28 cellular contexts compared by ENCODE assay signal in genomic region chr12:105377077-105377476, GRCh38.
"Had no signal": no experiment of that assay in that cellular context is flagged by ENCODE, and none has a peak within 500 bp of the region (broad histone marks: within the 10 kb centered on the region; RNA-seq: fewer than 3 reads in every experiment).

No MANE protein-coding gene starts in this region.

- H3K9me3 ChIP-seq: stomach, suprapubic skin, testis, thoracic aorta, thyroid gland, tibial artery, tibial nerve, transverse colon, upper lobe of left lung, upper lobe of right lung, vagina had no signal

- H3K36me3 Mint-ChIP-seq: stimulated activated memory B cell treated with anti-CD40 and anti-IgM and Interleukin-4, amounts not matched to agents 10 μg/mL and 1 μg/mL and 100 μg/mL, for 72 hours; stimulated activated naive B cell treated with anti-CD40 and anti-IgM and Interleukin-4, amounts not matched to agents 10 μg/mL and 1 μg/mL and 100 μg/mL, for 72 hours; type B pancreatic cell had no signal

- H3K4me1 Mint-ChIP-seq: stimulated activated effector memory CD8-positive, alpha-beta T cell treated with anti-CD3 and anti-CD28 coated beads, Interleukin-12 subunit alpha, Interleukin-12 subunit beta, amount 100 ng/mL, for 72 hours; stimulated activated memory B cell treated with anti-CD40 and anti-IgM and Interleukin-4, amounts not matched to agents 10 μg/mL and 1 μg/mL and 100 μg/mL, for 72 hours; stimulated activated naive B cell treated with anti-CD40 and anti-IgM and Interleukin-4, amounts not matched to agents 10 μg/mL and 1 μg/mL and 100 μg/mL, for 72 hours; stimulated activated naive CD8-positive, alpha-beta T cell treated with anti-CD3 and anti-CD28 coated beads, Interleukin-15, amount 100 ng/mL, for 72 hours had no signal

- H3K36me3 ChIP-seq: suprapubic skin, thyroid gland, tibial nerve, transverse colon, upper lobe of left lung, upper lobe of right lung, vagina had no signal

- ATAC-seq: stimulated activated effector memory CD8-positive, alpha-beta T cell treated with anti-CD3 and anti-CD28 coated beads, Interleukin-12 subunit alpha, Interleukin-12 subunit beta, amount 100 ng/mL, for 72 hours; stimulated activated memory B cell treated with anti-CD40 and anti-IgM and Interleukin-4, amounts not matched to agents 10 μg/mL and 1 μg/mL and 100 μg/mL, for 72 hours; stimulated activated naive B cell treated with anti-CD40 and anti-IgM and Interleukin-4, amounts not matched to agents 10 μg/mL and 1 μg/mL and 100 μg/mL, for 72 hours; stimulated activated naive CD8-positive, alpha-beta T cell treated with anti-CD3 and anti-CD28 coated beads, Interleukin-15, amount 100 ng/mL, for 72 hours; stimulated activated naive CD8-positive, alpha-beta T cell treated with anti-CD3 and anti-CD28 coated beads, Interleukin-15, Interleukin-2, amounts not matched to agents 100 U/mL and 50 U/mL, for 24 hours; upper lobe of right lung had no signal

- H3K4me1 ChIP-seq: stomach, suprapubic skin, testis, thyroid gland, tibial artery, tibial nerve, transverse colon, upper lobe of right lung, vagina had no signal

- FAIRE-seq: urothelium cell line had no signal

- H3K9me3 Mint-ChIP-seq: stimulated activated effector memory CD8-positive, alpha-beta T cell treated with anti-CD3 and anti-CD28 coated beads, Interleukin-12 subunit alpha, Interleukin-12 subunit beta, amount 100 ng/mL, for 72 hours; stimulated activated memory B cell treated with anti-CD40 and anti-IgM and Interleukin-4, amounts not matched to agents 10 μg/mL and 1 μg/mL and 100 μg/mL, for 72 hours; stimulated activated naive B cell treated with anti-CD40 and anti-IgM and Interleukin-4, amounts not matched to agents 10 μg/mL and 1 μg/mL and 100 μg/mL, for 72 hours; stimulated activated naive CD8-positive, alpha-beta T cell treated with anti-CD3 and anti-CD28 coated beads, Interleukin-15, amount 100 ng/mL, for 72 hours; stimulated activated naive CD8-positive, alpha-beta T cell treated with anti-CD3 and anti-CD28 coated beads, Interleukin-15, Interleukin-2, amounts not matched to agents 100 ng/mL and 50 ng/mL, for 24 hours; type B pancreatic cell had no signal

- DNase-seq: stimulated activated CD4-positive, alpha-beta T cell treated with anti-CD3 and anti-CD28 coated beads, Interleukin-2, amount 100 ng/mL, for 48 hours; stimulated activated CD4-positive, alpha-beta T cell treated with anti-CD3 and anti-CD28 coated beads, Interleukin-4, amount 100 ng/mL, for 1 hour; stimulated activated CD4-positive, alpha-beta T cell treated with anti-CD3 and anti-CD28 coated beads, Interleukin-4, amount 100 ng/mL, for 24 hours; stimulated activated CD4-positive, alpha-beta T cell treated with anti-CD3 and anti-CD28 coated beads, Interleukin-4, amount 100 ng/mL, for 4 hours; stimulated activated CD8-positive, alpha-beta memory T cell treated with anti-CD3 and anti-CD28 coated beads, Interleukin-4, amount 100 ng/mL, for 48 hours; stimulated activated naive B cell treated with anti-CD40 and anti-IgM and Interleukin-4, amounts not matched to agents 10 μg/mL and 1 μg/mL and 100 μg/mL, for 72 hours; stimulated activated naive CD4-positive, alpha-beta T cell; stimulated activated naive CD4-positive, alpha-beta T cell treated with Interleukin-2 at 50 U/mL for 16 hours; stimulated activated naive CD8-positive, alpha-beta T cell treated with anti-CD3 and anti-CD28 coated beads, Interleukin-15, amount 100 ng/mL, for 72 hours; stimulated activated naive CD8-positive, alpha-beta T cell treated with anti-CD3 and anti-CD28 coated beads, Interleukin-15, Interleukin-2, amounts not matched to agents 100 U/mL and 50 U/mL, for 24 hours; stomach; substantia nigra; testis; thyroid gland; tibial artery; transverse colon; trophoblast cell; upper lobe of left lung; upper lobe of right lung had no signal

- H3K4me3 ChIP-seq: stomach, suprapubic skin, testis, thoracic aorta, thyroid gland, tibial artery, tibial nerve, transverse colon, upper lobe of left lung, upper lobe of right lung, vagina had no signal

- H3K27me3 ChIP-seq: stomach, suprapubic skin, testis, thyroid gland, tibial artery, tibial nerve, transverse colon, upper lobe of left lung, upper lobe of right lung, vagina had no signal

- H3K27ac ChIP-seq: stomach, suprapubic skin, testis, thoracic aorta, thyroid gland, tibial artery, tibial nerve, transverse colon, upper lobe of left lung, upper lobe of right lung, vagina had no signal

- H3K4me3 Mint-ChIP-seq: stimulated activated effector memory CD8-positive, alpha-beta T cell treated with anti-CD3 and anti-CD28 coated beads, Interleukin-12 subunit alpha, Interleukin-12 subunit beta, amount 100 ng/mL, for 72 hours; stimulated activated memory B cell treated with anti-CD40 and anti-IgM and Interleukin-4, amounts not matched to agents 10 μg/mL and 1 μg/mL and 100 μg/mL, for 72 hours; stimulated activated naive B cell treated with anti-CD40 and anti-IgM and Interleukin-4, amounts not matched to agents 10 μg/mL and 1 μg/mL and 100 μg/mL, for 72 hours; stimulated activated naive CD8-positive, alpha-beta T cell treated with anti-CD3 and anti-CD28 coated beads, Interleukin-15, amount 100 ng/mL, for 72 hours; stimulated activated naive CD8-positive, alpha-beta T cell treated with anti-CD3 and anti-CD28 coated beads, Interleukin-15, Interleukin-2, amounts not matched to agents 100 ng/mL and 50 ng/mL, for 24 hours; type B pancreatic cell had no signal

- H3K27ac Mint-ChIP-seq: stimulated activated effector memory CD8-positive, alpha-beta T cell treated with anti-CD3 and anti-CD28 coated beads, Interleukin-12 subunit alpha, Interleukin-12 subunit beta, amount 100 ng/mL, for 72 hours; stimulated activated memory B cell treated with anti-CD40 and anti-IgM and Interleukin-4, amounts not matched to agents 10 μg/mL and 1 μg/mL and 100 μg/mL, for 72 hours; stimulated activated naive B cell treated with anti-CD40 and anti-IgM and Interleukin-4, amounts not matched to agents 10 μg/mL and 1 μg/mL and 100 μg/mL, for 72 hours; stimulated activated naive CD8-positive, alpha-beta T cell treated with anti-CD3 and anti-CD28 coated beads, Interleukin-15, amount 100 ng/mL, for 72 hours; stimulated activated naive CD8-positive, alpha-beta T cell treated with anti-CD3 and anti-CD28 coated beads, Interleukin-15, Interleukin-2, amounts not matched to agents 100 ng/mL and 50 ng/mL, for 24 hours; type B pancreatic cell had no signal

- H3K27me3 Mint-ChIP-seq: stimulated activated memory B cell treated with anti-CD40 and anti-IgM and Interleukin-4, amounts not matched to agents 10 μg/mL and 1 μg/mL and 100 μg/mL, for 72 hours; stimulated activated naive B cell treated with anti-CD40 and anti-IgM and Interleukin-4, amounts not matched to agents 10 μg/mL and 1 μg/mL and 100 μg/mL, for 72 hours; stimulated activated naive CD8-positive, alpha-beta T cell treated with anti-CD3 and anti-CD28 coated beads, Interleukin-15, amount 100 ng/mL, for 72 hours; stimulated activated naive CD8-positive, alpha-beta T cell treated with anti-CD3 and anti-CD28 coated beads, Interleukin-15, Interleukin-2, amounts not matched to agents 100 ng/mL and 50 ng/mL, for 24 hours; type B pancreatic cell had no signal
